9 cellular contexts compared by ENCODE assay signal in genomic region chr11:69442807-69443137, GRCh38. TPM values are rescaled to one million over a fixed set of nuclear protein-coding genes. Genes with fewer than 3 reads are reported as not detected.
DNase-seq lines count a peak whose midpoint lies in the region; ATAC-seq and TF ChIP-seq lines count a peak whose summit lies in the region.
"Had no signal": no experiment of that assay in that cellular context is flagged by ENCODE, and none has a peak within 500 bp of the region (broad histone marks: within the 10 kb centered on the region; RNA-seq: fewer than 3 reads in every experiment).

No MANE protein-coding gene starts in this region.

- H3K27me3 ChIP-seq in skeletal muscle satellite cell (ENCODE audit: control insufficient read depth, insufficient read depth, low read length) (no peaks in the 10 kb centered on the region), BE2C (no peaks in the 10 kb centered on the region)

- H3K36me3 ChIP-seq in skeletal muscle satellite cell (ENCODE audit: insufficient read depth, low read length) (no peaks in the 10 kb centered on the region), BE2C (no peaks in the 10 kb centered on the region)

- peak overlapping the region; percentile 83 for H3K4me2 ChIP-seq in skeletal muscle satellite cell (ENCODE audit: low read length)

- H3K9me3 ChIP-seq in skeletal muscle satellite cell (replicated peaks; ENCODE audit: low read length) (no peaks in the 10 kb centered on the region), BE2C (no peaks in the 10 kb centered on the region)

- H3K4me1 ChIP-seq in skeletal muscle satellite cell (ENCODE audit: control insufficient read depth, insufficient read depth, low read length): peaks cover 53% of the 10 kb centered on the region
- H3K4me1 ChIP-seq in BE2C: peaks cover 12% of the 10 kb centered on the region

- no peak for TF ChIP-seq CTCF in GM20000 (IDR thresholded peaks at IDR 0.05; ENCODE audit: extremely low read depth, missing control alignments)
- no peak for TF ChIP-seq CTCF in BE2C (IDR thresholded peaks at IDR 0.05; ENCODE audit: low read depth, low read length)

- DNase-seq in GM04503 (ENCODE audit: low read depth): peak; percentile 69
- DNase-seq in T1000 (lab: John Stamatoyannopoulos, UW): peak; percentile 58
- DNase-seq in hepatic stellate cell (ENCODE audit: low spot score): peak; percentile 75
- DNase-seq in GM20000 (ENCODE audit: low spot score): no peak
- no peak for DNase-seq in NCI-H2081 treated with DMSO at 0.1 percent for 48 hours (lab: John Stamatoyannopoulos, UW)
- no peak for DNase-seq in BE2C
- DNase-seq: NCI-H187 treated with DMSO at 0.1 percent for 48 hours had no signal

- H3K9ac ChIP-seq in skeletal muscle satellite cell (ENCODE audit: low read depth, low read length): peak overlapping the region; percentile 91

- no peak for ATAC-seq in GM18519 (IDR thresholded peaks at IDR 0.05; ENCODE audit: low FRiP score, unreplicated experiment)

- H3K4me3 ChIP-seq in skeletal muscle satellite cell (ENCODE audit: low read length): peak overlapping the region; percentile 1
- H3K4me3 ChIP-seq in BE2C (ENCODE audit: low read depth, low read length): no peak overlapping the region

RNA-seq across cellular contexts. Expression of gene LINC01488, which starts 38.7 kb away (rescaled TPM):
- not detected in 2 replicates for total RNA-seq in skeletal muscle satellite cell (2012; rRNA removed)
- polyA plus RNA-seq in BE2C (2012; ENCODE audit: insufficient read depth, insufficient read length, low read depth): not detected

Comparison
In these comparisons a context has a peak if more than half of its experiments do, and no peak if none do; other contexts are left out.
1. DNase-seq: peak in GM04503 (single experiment), T1000 (single experiment) and hepatic stellate cell (single experiment); none in GM20000 (single experiment), NCI-H2081 treated with DMSO at 0.1 percent for 48 hours (single experiment) and BE2C (single experiment).